ENCODE assay signal across 33 cellular contexts in genomic region chr11:121099885-121100284, GRCh38. TPM values are rescaled to one million over a fixed set of nuclear protein-coding genes. Genes with fewer than 3 reads are reported as not detected.
A peak's percentile ranks its signal among the peaks of the same experiment; 100 is the strongest.
DNase-seq lines count a peak whose midpoint lies in the region; ATAC-seq, FAIRE-seq and TF ChIP-seq lines count a peak whose summit lies in the region.
"Had no signal": no experiment of that assay in that cellular context is flagged by ENCODE, and none has a peak within 500 bp of the region (broad histone marks: within the 10 kb centered on the region; RNA-seq: fewer than 3 reads in every experiment).

No MANE protein-coding gene starts in this region.

- no peaks in the 10 kb centered on the region for H3K9me2 ChIP-seq in GM23248 (ENCODE audit: insufficient read depth)

- H3K9me3 ChIP-seq in A549 (no peaks in the 10 kb centered on the region), GM23248 (ENCODE audit: low read depth) (no peaks in the 10 kb centered on the region), adipocyte (ENCODE audit: control insufficient read depth, low read length) (no peaks in the 10 kb centered on the region)
- H3K9me3 ChIP-seq: pancreas, thoracic aorta, uterus had no signal

- H3K9ac ChIP-seq in GM23248 (no peak overlapping the region), adipocyte (ENCODE audit: low read length) (no peak overlapping the region)
- H3K9ac ChIP-seq: neural progenitor cell had no signal

- no peaks in the 10 kb centered on the region for H3K79me2 ChIP-seq in GM23248 (ENCODE audit: insufficient read depth)

- DNase-seq in A549 (ENCODE audit: low read depth in 1 of 2, low spot score in 1 of 2): no peak
- peak; percentile 50 for DNase-seq in GM23248
- DNase-seq in adipocyte (ENCODE audit: low read depth): peak; percentile 57
- DNase-seq in fibroblast of peridontal ligament (ENCODE audit: extremely low read depth): peak; percentile 50
- DNase-seq in activated T-cell treated with anti-CD3 and anti-CD28 coated beads, Interleukin-2, amount 50 U/mL, for 24 hours: no peak
- no peak for DNase-seq in Calu3
- DNase-seq: 8988T; activated CD8-positive, alpha-beta T cell treated with anti-CD3 and anti-CD28 coated beads, Interleukin-2, amount 10 ng/mL, durations not matched to agents 7 days and 5 days; activated naive CD4-positive, alpha-beta T cell treated with anti-CD3 and anti-CD28 coated beads, Interleukin-2, amount 50 U/mL, for 16 hours; amniotic stem cell; CD8-positive, alpha-beta T cell; GOT3; head of caudate nucleus; KG1; kidney; left ventricle myocardium superior; NCI-H1417 treated with DMSO at 0.1 percent for 48 hours; NCI-H2081; NCI-H226; pancreas; SIG-M5; small intestine; stimulated activated CD4-positive, alpha-beta T cell treated with anti-CD3 and anti-CD28 coated beads, Interleukin-1b, Interleukin-23, amount 100 ng/mL, for 48 hours; stimulated activated naive CD4-positive, alpha-beta T cell treated with Interleukin-2 at 50 U/mL for 16 hours; SW 1271; uterus had no signal

- no TSS peak for BruUV-seq in Calu3 (replicated peaks; lab: Mats Ljungman, UMichigan)

- 0 out of 3 replicates have a peak overlapping the region, but pooled peaks have one; percentile 30 for H3K4me2 ChIP-seq in A549
- no peak overlapping the region for H3K4me2 ChIP-seq in GM23248 (ENCODE audit: unreplicated experiment)

- intact Hi-C loops in Calu3 (cut with micrococcal nuclease; ENCODE audit: unreplicated experiment): no loop called here

- no peak for TF ChIP-seq RAD21 in A549 (conservative IDR thresholded peaks at IDR 0.05 in 1 of 2, IDR thresholded peaks at IDR 0.05 in 1 of 2)

- H3K27ac Mint-ChIP-seq in activated T-cell treated with anti-CD3 and anti-CD28 coated beads, Interleukin-2, amount 50 U/mL, for 24 hours: no peak overlapping the region
- no peak overlapping the region for H3K27ac Mint-ChIP-seq in Calu3 (ENCODE audit: unreplicated experiment)
- H3K27ac Mint-ChIP-seq: activated CD8-positive, alpha-beta T cell treated with anti-CD3 and anti-CD28 coated beads, Interleukin-2, amount 10 ng/mL, durations not matched to agents 7 days and 5 days; activated T-helper 2 cell treated with anti-CD3 and anti-CD28 coated beads, Interferon-gamma antibody, Interleukin-2, Interleukin-4, amounts not matched to agents 10 μg/mL and 5 μg/mL and 100 μg/mL, durations not matched to agents 14 hours and 24 hours and 36 hours; B cell; CD8-positive, alpha-beta T cell had no signal

- no peak for TF ChIP-seq POLR2A in A549 (IDR thresholded peaks at IDR 0.05; ENCODE audit: low read length)

- H3K4me3 ChIP-seq in A549 (no peak overlapping the region), GM23248 (no peak overlapping the region), adipocyte (ENCODE audit: low read length) (no peak overlapping the region)
- H3K4me3 ChIP-seq: neural progenitor cell, pancreas, thoracic aorta, uterus had no signal

- H3K4me1 ChIP-seq in A549 (peaks cover 7% of the 10 kb centered on the region; the same call in 1 of the 3 replicates), GM23248 (ENCODE audit: insufficient read depth) (0 out of 2 replicates have a peak, but pooled peaks cover 4% of the 10 kb centered on the region), adipocyte (ENCODE audit: control insufficient read depth, insufficient read depth, low read length) (peaks cover 7% of the 10 kb centered on the region)
- H3K4me1 ChIP-seq: pancreas, uterus had no signal

- 33% methylated on average over 4 of the region's 4 CpGs for WGBS in A549 (ENCODE audit: missing lambda C conversion rate)
- 17% methylated on average over 4 of the region's 4 CpGs for WGBS in GM23248 (ENCODE audit: low coverage in 1 of 2, low lambda C conversion rate in 2 of 2, missing lambda C conversion rate in 2 of 2), 2 experiments

- no peaks in the 10 kb centered on the region for H3K4me1 Mint-ChIP-seq in activated T-cell treated with anti-CD3 and anti-CD28 coated beads, Interleukin-2, amount 50 U/mL, for 24 hours (ENCODE audit: low read depth)
- no peaks in the 10 kb centered on the region for H3K4me1 Mint-ChIP-seq in Calu3 (ENCODE audit: low read depth, unreplicated experiment)
- H3K4me1 Mint-ChIP-seq: B cell had no signal

- H4K20me1 ChIP-seq in GM23248 (ENCODE audit: insufficient read depth): no peaks in the 10 kb centered on the region

- H3K27me3 ChIP-seq in GM23248 (replicated peaks; ENCODE audit: insufficient read depth) (no peaks in the 10 kb centered on the region), adipocyte (replicated peaks; ENCODE audit: control insufficient read depth, insufficient read depth, low read length) (no peaks in the 10 kb centered on the region)
- H3K27me3 ChIP-seq: neural progenitor cell, pancreas, uterus had no signal

- H3K27ac ChIP-seq in A549 (no peak overlapping the region), GM23248 (no peak overlapping the region)
- H3K27ac ChIP-seq: neural progenitor cell, pancreas, thoracic aorta, uterus had no signal

- H3K9me3 Mint-ChIP-seq in activated T-cell treated with anti-CD3 and anti-CD28 coated beads, Interleukin-2, amount 50 U/mL, for 24 hours: no peaks in the 10 kb centered on the region
- peaks cover 2% of the 10 kb centered on the region for H3K9me3 Mint-ChIP-seq in Calu3 (ENCODE audit: low read depth, unreplicated experiment)
- H3K9me3 Mint-ChIP-seq: activated T-helper 2 cell treated with anti-CD3 and anti-CD28 coated beads, Interferon-gamma antibody, Interleukin-2, Interleukin-4, amounts not matched to agents 10 μg/mL and 5 μg/mL and 100 μg/mL, durations not matched to agents 14 hours and 24 hours and 36 hours; CD8-positive, alpha-beta T cell; neural progenitor cell had no signal

- H3K36me3 ChIP-seq in GM23248 (ENCODE audit: low read depth): no peaks in the 10 kb centered on the region
- no peaks in the 10 kb centered on the region for H3K36me3 ChIP-seq in adipocyte (ENCODE audit: control insufficient read depth, insufficient read depth, low read length, severe bottlenecking)
- H3K36me3 ChIP-seq: neural progenitor cell, pancreas, thoracic aorta, uterus had no signal

- ATAC-seq in A549: no peak
- ATAC-seq in GM21786 (IDR thresholded peaks at IDR 0.05; ENCODE audit: unreplicated experiment): no peak
- no peak for ATAC-seq in SK-N-SH treated with all-trans-retinoic acid at 6 μM for 48 hours
- ATAC-seq: activated CD8-positive, alpha-beta T cell treated with anti-CD3 and anti-CD28 coated beads, Interleukin-2, amount 10 ng/mL, durations not matched to agents 7 days and 5 days; CD8-positive, alpha-beta T cell; left ventricle myocardium superior; pancreas had no signal

- TF ChIP-seq EP300 in A549 (IDR thresholded peaks at IDR 0.05): no peak

- H2AFZ ChIP-seq in GM23248: no peak overlapping the region
- H2AFZ ChIP-seq: neural progenitor cell had no signal

- POLR2A ChIA-PET in A549 (lab: Yijun Ruan, JAX): no interaction called here

- no peak for FAIRE-seq in A549 (lab: Jason Lieb, UNC)
- FAIRE-seq: G401.6, kidney, pancreas, small intestine had no signal

- no peaks in the 10 kb centered on the region for H3K27me3 Mint-ChIP-seq in activated T-cell treated with anti-CD3 and anti-CD28 coated beads, Interleukin-2, amount 50 U/mL, for 24 hours
- no peaks in the 10 kb centered on the region for H3K27me3 Mint-ChIP-seq in Calu3 (ENCODE audit: unreplicated experiment)

- CTCF ChIA-PET in A549 (lab: Yijun Ruan, JAX) (interaction anchor here (1.0 to 1.4 kb wide), 2 partner anchors 10 to 12 kb away, joined by 3 to 6 read pairs; no protein-coding TSS in a partner anchor), Calu3 (lab: Charles Lee) (no interaction called here)

- in situ Hi-C loops in GM23248 (cut with MboI): loop anchor here (25.0 kb wide), 1 partner anchor 588 kb away; the partner anchor contains the start of gene GRIK4

- TF ChIP-seq CTCF in A549 (IDR thresholded peaks at IDR 0.05) (no peak), Calu3 (IDR thresholded peaks at IDR 0.05; ENCODE audit: unreplicated experiment) (no peak)

- no peaks in the 10 kb centered on the region for H3K36me3 Mint-ChIP-seq in activated T-cell treated with anti-CD3 and anti-CD28 coated beads, Interleukin-2, amount 50 U/mL, for 24 hours (ENCODE audit: low read depth)
- no peaks in the 10 kb centered on the region for H3K36me3 Mint-ChIP-seq in Calu3 (ENCODE audit: insufficient read depth, unreplicated experiment)
- H3K36me3 Mint-ChIP-seq: CD8-positive, alpha-beta T cell; neural progenitor cell had no signal

- H3F3A ChIP-seq in GM23248 (ENCODE audit: insufficient read depth): no peaks in the 10 kb centered on the region

- H3K4me3 Mint-ChIP-seq in activated T-cell treated with anti-CD3 and anti-CD28 coated beads, Interleukin-2, amount 50 U/mL, for 24 hours: no peak overlapping the region
- H3K4me3 Mint-ChIP-seq in Calu3 (ENCODE audit: low read depth, unreplicated experiment): no peak overlapping the region
- H3K4me3 Mint-ChIP-seq: activated CD8-positive, alpha-beta T cell treated with anti-CD3 and anti-CD28 coated beads, Interleukin-2, amount 10 ng/mL, durations not matched to agents 7 days and 5 days; B cell; CD8-positive, alpha-beta T cell; neural progenitor cell had no signal

TF ChIP-seq in A549, 52 proteins besides CTCF, POLR2A, EP300 and RAD21:
- no peak for TF ChIP-seq PHF8 (IDR thresholded peaks at IDR 0.05; ENCODE audit: borderline replicate concordance, low read depth)
- TF ChIP-seq, protein P1, sequence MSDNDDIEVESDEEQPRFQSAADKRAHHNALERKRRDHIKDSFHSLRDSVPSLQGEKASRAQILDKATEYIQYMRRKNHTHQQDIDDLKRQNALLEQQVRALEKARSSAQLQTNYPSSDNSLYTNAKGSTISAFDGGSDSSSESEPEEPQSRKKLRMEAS (IDR thresholded peaks at IDR 0.05): no peak

TF ChIP-seq in SK-N-SH treated with all-trans-retinoic acid at 6 μM for 48 hours, 23 proteins besides CTCF, POLR2A, EP300 and RAD21 (continues in another document):
- TF ChIP-seq ZNF70 (CRISPR knock-in tag; IDR thresholded peaks at IDR 0.05) (no peak), ZFP30 (CRISPR knock-in tag; IDR thresholded peaks at IDR 0.05) (no peak)

RNA-seq across cellular contexts. Expression of gene TECTA, which starts 1.2 kb away (rescaled TPM):
- 0.12 and 0.14 TPM in 2 replicates for polyA plus RNA-seq in A549 (2011; rRNA removed)
- polyA plus RNA-seq in A549 (2012; cell fraction: cytosol; rRNA removed): 0.06 and 0.08 TPM in 2 replicates
- 0.28 and 0.50 TPM in 2 replicates for polyA plus RNA-seq in A549 (2012; cell fraction: nucleus; rRNA removed)
- 0.05 to 0.12 TPM (median 0.05 TPM) in 3 replicates for polyA plus RNA-seq in A549 (2017; fragmentation: RNase III; extraction: RNeasy Plus Mini Kit Qiagen cat#74134 plus additional on column Dnase treatment)
- polyA minus RNA-seq in A549 (2011; rRNA and poly(A)+ RNA removed): 0.12 and 0.39 TPM in 2 replicates
- under 0.01 and 1.4 TPM in 2 replicates for total RNA-seq in GM23248 (2014; rRNA removed; shearing (Covaris generic))
- polyA plus RNA-seq in GM23248 (2016; fragmentation: Nextera tagmentation; extraction: Ambion mirVana): 0.08 TPM in 2 replicates
- not detected in 2 replicates for total RNA-seq in Calu3 (2022)

Comparison
In these comparisons a context has a peak if more than half of its experiments do, and no peak if none do; other contexts are left out.
1. DNase-seq: peak in GM23248 (single experiment), adipocyte (single experiment) and fibroblast of peridontal ligament (single experiment); none in A549 (0 of 2), activated T-cell treated with anti-CD3 and anti-CD28 coated beads, Interleukin-2, amount 50 U/mL, for 24 hours (single experiment) and Calu3 (single experiment).